In the genomic region with DNA sequence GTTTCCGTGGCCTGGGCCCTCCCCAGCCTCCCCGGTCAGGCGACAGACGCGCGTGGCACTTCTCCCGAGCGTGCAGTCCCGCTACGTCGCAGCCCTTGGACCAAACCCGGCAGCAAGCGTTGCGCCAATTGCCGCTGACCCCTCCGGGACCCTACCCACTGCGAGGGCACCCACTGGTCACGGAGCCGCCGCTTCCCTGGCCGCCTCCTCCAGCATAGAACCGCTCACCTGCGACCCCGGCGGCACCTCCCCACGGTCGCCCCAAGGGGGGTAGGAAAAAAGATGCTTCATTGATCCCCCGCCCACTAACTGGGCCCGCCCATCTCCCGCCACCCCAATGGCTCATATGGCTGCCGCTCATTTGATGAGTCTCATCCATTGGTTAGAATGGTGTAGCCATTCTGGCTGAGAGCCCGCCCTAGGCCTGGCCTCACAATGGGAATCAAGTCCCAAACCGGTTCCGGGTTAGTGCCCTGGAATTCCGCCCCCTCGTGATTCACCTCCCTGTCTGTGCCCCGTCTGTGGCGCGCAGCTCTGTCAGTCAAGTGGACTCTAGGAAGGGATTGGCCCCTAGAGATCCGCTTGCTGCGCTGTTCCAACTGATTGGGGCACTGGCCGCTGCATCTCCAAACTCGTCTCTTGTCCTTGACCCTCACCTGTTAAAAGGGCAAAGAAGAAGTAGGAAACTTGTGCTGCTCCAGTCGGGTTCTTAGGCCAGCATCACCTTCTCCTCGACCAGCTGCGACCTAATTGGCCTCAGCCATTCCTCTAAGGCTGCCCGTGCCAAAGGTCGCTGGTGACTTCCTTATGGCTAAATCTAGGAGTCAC, we compare ENCODE assay signal across 8 cellular contexts. TPM values are rescaled to one million over a fixed set of nuclear protein-coding genes. Genes with fewer than 3 reads are reported as not detected.
DNase-seq lines count a peak whose midpoint lies in the region; TF ChIP-seq lines count a peak whose summit lies in the region.

Gene MSANTD4 (minus strand): TSS at position 274 of the 828 bp plus-strand sequence. CDS start 11,323 bp downstream, outside the sequence.

- no peaks in the 10 kb centered on the region; the same call in 1 of the 2 replicates for H3K36me3 ChIP-seq in MM.1S (replicated peaks; ENCODE audit: insufficient read depth, low read length)
- no peaks in the 10 kb centered on the region for H3K36me3 ChIP-seq in neural cell (ENCODE audit: insufficient read depth, low read length)
- H3K36me3 ChIP-seq in stomach = no peaks in the 10 kb centered on the region

- H3K56ac ChIP-seq in H9 (ENCODE audit: insufficient read length, low read depth, low read length) = no peak within 1 kb of the TSS

- no peak for TF ChIP-seq CTCF in H9 (conservative IDR thresholded peaks at IDR 0.05)
- peak; percentile 7; the same call in 1 of the 2 replicates for TF ChIP-seq CTCF in MM.1S (IDR thresholded peaks at IDR 0.05; ENCODE audit: low read length)
- no peak for TF ChIP-seq CTCF in fibroblast of villous mesenchyme (IDR thresholded peaks at IDR 0.05; ENCODE audit: insufficient read depth, low read depth, low read length)
- peak; percentile 26 for TF ChIP-seq CTCF in neural cell (IDR thresholded peaks at IDR 0.05; ENCODE audit: poor library complexity, severe bottlenecking)
- no peak for TF ChIP-seq CTCF in stomach (IDR thresholded peaks at IDR 0.05)

- H3K27me3 ChIP-seq in H9 (ENCODE audit: insufficient read depth, low read length) = no peaks in the 10 kb centered on the region
- H3K27me3 ChIP-seq in MM.1S (replicated peaks; ENCODE audit: insufficient read depth, low read length) = no peaks in the 10 kb centered on the region
- H3K27me3 ChIP-seq in neural cell (ENCODE audit: insufficient read depth, low read depth, low read length) = no peaks in the 10 kb centered on the region
- H3K27me3 ChIP-seq in stomach = no peaks in the 10 kb centered on the region

- peaks cover 0 to 2% of the 10 kb centered on the region in 2 experiments; a peak in 2 of 5 replicates for H3K9me3 Mint-ChIP-seq in H9

- peaks cover 3% of the 10 kb centered on the region for H3K23me2 ChIP-seq in H9 (ENCODE audit: insufficient read length, low read depth, low read length, poor library complexity, severe bottlenecking)

- H3K9me3 ChIP-seq in H9 (ENCODE audit: control insufficient read depth, low read depth, low read length) (no peaks in the 10 kb centered on the region), MM.1S (replicated peaks; ENCODE audit: insufficient read depth, low read length) (no peaks in the 10 kb centered on the region), neural cell (ENCODE audit: low read length) (no peaks in the 10 kb centered on the region), stomach (no peaks in the 10 kb centered on the region)

- H3K9ac ChIP-seq in H9 (ENCODE audit: extremely low read depth, insufficient read length, low read length) (peak within 1 kb of the TSS; percentile 88), MM.1S (ENCODE audit: low read length) (peak within 1 kb of the TSS; percentile 73), neural cell (ENCODE audit: low read length) (peak within 1 kb of the TSS; percentile 86)

- H3K4me1 Mint-ChIP-seq in H9 = peaks cover 32 to 34% of the 10 kb centered on the region in 2 experiments

- intact Hi-C loops in stomach (cut with DNase I; ENCODE audit: low total_unique reads) = no loop called here

- TF ChIP-seq POLR2A in stomach (IDR thresholded peaks at IDR 0.05) = no peak

- H3K36me3 Mint-ChIP-seq in H9 (ENCODE audit: insufficient read depth in 1 of 3, low read depth in 3 of 3) = peaks cover 2 to 5% (median 4%) of the 10 kb centered on the region in 3 experiments; a peak in 4 of 7 replicates

- no peaks in the 10 kb centered on the region for H3K4me1 ChIP-seq in H9 (ENCODE audit: insufficient read depth, low read length)
- peaks cover 12% of the 10 kb centered on the region for H3K4me1 ChIP-seq in MM.1S (ENCODE audit: low read length)
- H3K4me1 ChIP-seq in stomach = peaks cover 11 to 40% (median 22%) of the 10 kb centered on the region in 4 donors

- TF ChIP-seq EP300 in neural cell (conservative IDR thresholded peaks at IDR 0.05; ENCODE audit: poor library complexity, severe bottlenecking) (peak; percentile 27), stomach (IDR thresholded peaks at IDR 0.05) (no peak)

- peak; percentile 54 for TF ChIP-seq RAD21 in neural cell (conservative IDR thresholded peaks at IDR 0.05)

- H3K14ac ChIP-seq in H9 (ENCODE audit: insufficient read depth, low read length) = peak within 1 kb of the TSS; percentile 94

- no peak within 1 kb of the TSS for H2BK5ac ChIP-seq in H9 (ENCODE audit: insufficient read length, low read length)

- H4K91ac ChIP-seq in H9 (ENCODE audit: insufficient read length, low read depth, low read length) = no peak within 1 kb of the TSS

- no peak within 1 kb of the TSS for H4K8ac ChIP-seq in H9 (replicated peaks; ENCODE audit: insufficient read length, low read depth, low read length)

- no peaks in the 10 kb centered on the region for H3K27me3 Mint-ChIP-seq in H9 (ENCODE audit: low read depth)

- H3K9me2 ChIP-seq in MM.1S (replicated peaks; ENCODE audit: insufficient read depth, low read length) (no peaks in the 10 kb centered on the region), neural cell (ENCODE audit: insufficient read depth, low read length) (no peaks in the 10 kb centered on the region)

- no peak within 1 kb of the TSS for H3K23ac ChIP-seq in H9 (ENCODE audit: insufficient read length, low read depth, low read length)

- peak within 1 kb of the TSS; percentile 78 for H2AFZ ChIP-seq in H9 (ENCODE audit: low read length)
- H2AFZ ChIP-seq in MM.1S (ENCODE audit: low read length) = peak within 1 kb of the TSS; percentile 100
- peak within 1 kb of the TSS; percentile 84 for H2AFZ ChIP-seq in neural cell (ENCODE audit: low read depth, low read length)

- peak within 1 kb of the TSS; percentile 81 for H3K18ac ChIP-seq in H9 (ENCODE audit: insufficient read length, low read depth, low read length)

- peaks cover 6% of the 10 kb centered on the region; the same call in 1 of the 2 replicates for H3F3A ChIP-seq in MM.1S (ENCODE audit: insufficient read depth, low read length)
- H3F3A ChIP-seq in neural cell (ENCODE audit: insufficient read depth, low read length, poor library complexity, severe bottlenecking) = no peaks in the 10 kb centered on the region

- H3K4ac ChIP-seq in H9 (ENCODE audit: low read depth, low read length) = no peak within 1 kb of the TSS

- H3K4me3 ChIP-seq in MM.1S (ENCODE audit: low read length) (peak within 1 kb of the TSS; percentile 90), fibroblast of villous mesenchyme (ENCODE audit: low read depth, low read length) (peak within 1 kb of the TSS; percentile 94), neural cell (ENCODE audit: low read length) (peak within 1 kb of the TSS; percentile 82), stomach (peak within 1 kb of the TSS; percentile 82 to 95 (median 89))

- H2BK15ac ChIP-seq in H9 (ENCODE audit: low read depth, low read length) = 0 out of 2 replicates have a peak within 1 kb of the TSS, but pooled peaks have one; percentile 38

- peak; percentile 100 for DNase-seq in ELF-1 (ENCODE audit: low read depth, low spot score)
- DNase-seq in H9 = peak; percentile 99
- peak; percentile 99 for DNase-seq in MM.1S
- peak; percentile 98 for DNase-seq in SIG-M5 treated with dmso at 0.1 percent for 504 hours (lab: John Stamatoyannopoulos, UW; ENCODE audit: unreplicated experiment)
- peak; percentile 94 for DNase-seq in activated gamma-delta T cell treated with Interleukin-2 at 50 U/mL for 16 hours
- DNase-seq in fibroblast of villous mesenchyme (ENCODE audit: low read depth) = peak; percentile 99
- peak; percentile 99 for DNase-seq in stomach

- H4K5ac ChIP-seq in H9 (ENCODE audit: insufficient read length, low read depth, low read length) = no peak within 1 kb of the TSS

- H2BK12ac ChIP-seq in H9 (ENCODE audit: insufficient read length, low read depth, low read length) = no peak within 1 kb of the TSS

- H3K27ac Mint-ChIP-seq in H9 = peak within 1 kb of the TSS; percentile 87 to 96 (median 93)

- H4K20me1 ChIP-seq in H9 (ENCODE audit: control insufficient read depth, insufficient read depth, insufficient read length) (no peaks in the 10 kb centered on the region), MM.1S (ENCODE audit: insufficient read depth, low read length) (no peaks in the 10 kb centered on the region), neural cell (ENCODE audit: insufficient read depth) (no peaks in the 10 kb centered on the region)

- peak within 1 kb of the TSS; percentile 64 for H3K4me2 ChIP-seq in H9 (ENCODE audit: insufficient read depth, insufficient read length, low read length)
- peak within 1 kb of the TSS; percentile 82 for H3K4me2 ChIP-seq in MM.1S (ENCODE audit: low read depth, low read length)
- peak within 1 kb of the TSS; percentile 67 for H3K4me2 ChIP-seq in neural cell (ENCODE audit: low read length)

- no peak within 1 kb of the TSS for H2BK120ac ChIP-seq in H9 (ENCODE audit: low read depth, low read length, poor library complexity, severe bottlenecking)

- H3K27ac ChIP-seq in H9 (ENCODE audit: insufficient read length, low read depth, low read length) (peak within 1 kb of the TSS; percentile 21), MM.1S (ENCODE audit: low read length) (peak within 1 kb of the TSS; percentile 60; the same call in 1 of the 2 replicates), neural cell (ENCODE audit: low read length) (peak within 1 kb of the TSS; percentile 78), stomach (peak within 1 kb of the TSS; percentile 74 to 87 (median 81))

- H3K79me2 ChIP-seq in H9 (ENCODE audit: insufficient read depth, low read length) = peaks cover 9% of the 10 kb centered on the region; the same call in 1 of the 2 replicates
- peaks cover 32% of the 10 kb centered on the region for H3K79me2 ChIP-seq in MM.1S (ENCODE audit: low read length)
- H3K79me2 ChIP-seq in neural cell (replicated peaks; ENCODE audit: insufficient read depth, low read length) = peaks cover 47% of the 10 kb centered on the region

- H3T11ph ChIP-seq in H9 (ENCODE audit: low read length) = no peak within 1 kb of the TSS

- WGBS in H9 (ENCODE audit: extremely low coverage, insufficient read length, low lambda C conversion rate) = no CpG with 5 or more reads among the region's 48 CpGs
- WGBS in stomach, 5 donors = 1 to 5% (median 1%) methylated on average over 20 to 48 of the region's 48 CpGs

- peak within 1 kb of the TSS; percentile 91 to 97 for H3K4me3 Mint-ChIP-seq in H9

- H2AK5ac ChIP-seq in H9 (ENCODE audit: insufficient read length, low read length) = peak within 1 kb of the TSS; percentile 13

- no peak within 1 kb of the TSS for H2BK20ac ChIP-seq in H9 (ENCODE audit: low read depth, low read length, poor library complexity, severe bottlenecking)

- peaks cover 3% of the 10 kb centered on the region for H3K79me1 ChIP-seq in H9 (ENCODE audit: insufficient read depth, low read depth, low read length, poor library complexity, severe bottlenecking)

TF ChIP-seq in neural cell, 6 proteins besides CTCF, POLR2A, EP300 and RAD21 (continues in another document):
- peak; percentile 79 for TF ChIP-seq POLR2AphosphoS5 (IDR thresholded peaks at IDR 0.05)

RNA-seq across cellular contexts. Expression of gene MSANTD4, which starts in this region (rescaled TPM):
- total RNA-seq in H9 (2021) (17.5 and 18.9 TPM in 2 replicates), fibroblast of villous mesenchyme (37.4 and 46.6 TPM in 2 replicates), stomach (10 to 100 TPM in 2 of 5 donors, 1 to 10 TPM in 2, under 1 TPM in 1; 0.87 to 41.4 (median 7.5) TPM)
- polyA plus RNA-seq in neural cell (45.0 and 48.4 TPM in 2 replicates), stomach (1 to 10 TPM; 4.1 to 5.9 (median 4.7) TPM)
- polyA minus RNA-seq in neural cell = 118 and 124 TPM in 2 replicates

Comparison
In these comparisons a context has a peak if more than half of its experiments do, and no peak if none do; other contexts are left out.
1. Peak in every context shown above with its lines: DNase-seq, H3K4me3 ChIP-seq and H3K27ac ChIP-seq.
2. H3K27ac ChIP-seq: peak in every context shown above with its lines; median percentile 81 in stomach; 78 in neural cell; 60 in MM.1S; 21 in H9.
3. CTCF ChIP-seq: peak in MM.1S (single experiment) and neural cell (single experiment); none in H9 (single experiment), fibroblast of villous mesenchyme (single experiment) and stomach (0 of 7).